ENCODE assay signal across 17 cellular contexts in the genomic region with DNA sequence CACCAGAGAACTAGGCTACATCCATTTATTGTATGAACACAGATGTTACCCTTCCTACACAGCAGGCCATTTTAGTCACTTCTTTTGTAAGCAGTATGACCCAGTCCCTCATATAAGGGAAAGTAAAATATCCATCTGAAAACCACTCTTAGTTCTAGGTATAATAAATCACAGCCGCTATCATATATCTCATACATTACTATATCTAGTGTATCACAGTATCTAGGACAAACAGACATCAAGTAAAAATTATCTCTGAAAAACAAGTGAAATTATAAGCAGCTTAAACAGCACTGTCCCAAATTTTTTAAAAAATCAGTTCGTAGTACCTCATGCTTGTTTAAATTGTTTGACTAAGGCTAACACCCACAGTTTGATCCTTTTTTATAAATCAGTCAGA. TPM values are rescaled to one million over a fixed set of nuclear protein-coding genes. Genes with fewer than 3 reads are reported as not detected.
DNase-seq lines count a peak whose midpoint lies in the region; ATAC-seq and TF ChIP-seq lines count a peak whose summit lies in the region.
"Had no signal": no experiment of that assay in that cellular context is flagged by ENCODE, and none has a peak within 500 bp of the region (broad histone marks: within the 10 kb centered on the region; RNA-seq: fewer than 3 reads in every experiment).

No MANE protein-coding gene starts in this region.

- peaks cover 10% of the 10 kb centered on the region for H3K36me3 Mint-ChIP-seq in CD4-positive, CD25-positive, alpha-beta regulatory T cell

- H3K27me3 ChIP-seq in CD4-positive, CD25-positive, alpha-beta regulatory T cell (ENCODE audit: control insufficient read depth, insufficient read depth, low read length) = no peaks in the 10 kb centered on the region
- H3K27me3 ChIP-seq in esophagus muscularis mucosa = no peaks in the 10 kb centered on the region
- no peaks in the 10 kb centered on the region for H3K27me3 ChIP-seq in sigmoid colon
- H3K27me3 ChIP-seq in ascending aorta = no peaks in the 10 kb centered on the region
- H3K27me3 ChIP-seq: BLaER1 treated with 17β-estradiol and CSF1 and Interleukin-3, amounts not matched to agents 10 nM and 100 nM had no signal

- H3K4me3 ChIP-seq in CD4-positive, CD25-positive, alpha-beta regulatory T cell (ENCODE audit: low read depth, low read length) = peak overlapping the region; percentile 3
- no peak overlapping the region for H3K4me3 ChIP-seq in esophagus muscularis mucosa
- no peak overlapping the region for H3K4me3 ChIP-seq in sigmoid colon
- H3K4me3 ChIP-seq in ascending aorta = no peak overlapping the region
- H3K4me3 ChIP-seq: A549; BLaER1 treated with 17β-estradiol and CSF1 and Interleukin-3, amounts not matched to agents 10 nM and 100 nM had no signal

- H3K4me3 Mint-ChIP-seq in CD4-positive, CD25-positive, alpha-beta regulatory T cell = no peak overlapping the region
- H3K4me3 Mint-ChIP-seq: H9 had no signal

- TF ChIP-seq CTCF in esophagus muscularis mucosa (IDR thresholded peaks at IDR 0.05) (no peak), sigmoid colon (IDR thresholded peaks at IDR 0.05) (no peak), ascending aorta (IDR thresholded peaks at IDR 0.05) (no peak)

- TF ChIP-seq EP300 in esophagus muscularis mucosa (IDR thresholded peaks at IDR 0.05) (no peak), sigmoid colon (IDR thresholded peaks at IDR 0.05) (no peak)

- no peak for ATAC-seq in CD4-positive, CD25-positive, alpha-beta regulatory T cell (ENCODE audit: low read depth in 2 of 2)
- ATAC-seq in SK-N-SH treated with all-trans-retinoic acid at 6 μM for 48 hours = peak; percentile 20; the same call in 1 of the 3 replicates
- no peak for ATAC-seq in GM18909 (IDR thresholded peaks at IDR 0.05; ENCODE audit: poor library complexity, unreplicated experiment)
- ATAC-seq in GM18520 (IDR thresholded peaks at IDR 0.05; ENCODE audit: unreplicated experiment) = no peak
- ATAC-seq: A549 had no signal

- TF ChIP-seq POLR2A in esophagus muscularis mucosa (IDR thresholded peaks at IDR 0.05; ENCODE audit: low read depth) = no peak
- no peak for TF ChIP-seq POLR2A in sigmoid colon (IDR thresholded peaks at IDR 0.05)

- no peaks in the 10 kb centered on the region for H3K9me3 Mint-ChIP-seq in CD4-positive, CD25-positive, alpha-beta regulatory T cell
- H3K9me3 Mint-ChIP-seq: H9 had no signal

- peaks cover 44 to 77% (median 60%) of the 10 kb centered on the region in 4 donors for H3K4me1 Mint-ChIP-seq in CD4-positive, CD25-positive, alpha-beta regulatory T cell

- no peaks in the 10 kb centered on the region for H3K9me3 ChIP-seq in CD4-positive, CD25-positive, alpha-beta regulatory T cell (ENCODE audit: control insufficient read depth in 2 of 2, low read length in 2 of 2)
- H3K9me3 ChIP-seq in esophagus muscularis mucosa (no peaks in the 10 kb centered on the region), sigmoid colon (no peaks in the 10 kb centered on the region), ascending aorta (no peaks in the 10 kb centered on the region)
- H3K9me3 ChIP-seq: A549 had no signal

- no peak overlapping the region for H3K27ac Mint-ChIP-seq in CD4-positive, CD25-positive, alpha-beta regulatory T cell

- peaks cover 29% of the 10 kb centered on the region for H3K4me1 ChIP-seq in CD4-positive, CD25-positive, alpha-beta regulatory T cell (ENCODE audit: control insufficient read depth, insufficient read depth, low read length, poor library complexity, severe bottlenecking)
- H3K4me1 ChIP-seq in esophagus muscularis mucosa (peaks cover 44 to 100% (median 85%) of the 10 kb centered on the region in 4 donors), sigmoid colon (peaks cover 0 to 94% (median 68%) of the 10 kb centered on the region in 4 donors), ascending aorta (peaks cover 0 to 12% of the 10 kb centered on the region in 2 donors)

- no peak overlapping the region for H3K27ac ChIP-seq in CD4-positive, CD25-positive, alpha-beta regulatory T cell (ENCODE audit: insufficient read depth, low read length, poor library complexity, severe bottlenecking)
- H3K27ac ChIP-seq in esophagus muscularis mucosa (replicated peaks in 1 of 4) = peak overlapping the region; percentile 71 to 77 (median 75)
- peak overlapping the region; percentile 41 to 73 (median 68) for H3K27ac ChIP-seq in sigmoid colon
- H3K27ac ChIP-seq in ascending aorta = no peak overlapping the region
- H3K27ac ChIP-seq: A549; BLaER1 treated with 17β-estradiol and CSF1 and Interleukin-3, amounts not matched to agents 10 nM and 100 nM; HL-60 had no signal

- intact Hi-C loops in esophagus muscularis mucosa (cut with DNase I) (no loop called here), sigmoid colon (cut with DNase I) (no loop called here), ascending aorta (cut with DNase I) (no loop called here)

- WGBS in esophagus muscularis mucosa = 73% methylated on average over 2 of the region's 2 CpGs
- WGBS in sigmoid colon, 2 donors = 93 to 96% methylated on average over 2 of the region's 2 CpGs

- no peak for DNase-seq in CD4-positive, CD25-positive, alpha-beta regulatory T cell
- no peak for DNase-seq in esophagus muscularis mucosa (ENCODE audit: extremely low spot score)
- DNase-seq in sigmoid colon = no peak
- no peak for DNase-seq in ascending aorta (ENCODE audit: low spot score in 2 of 2)
- DNase-seq: DMS153, EL, H9, NCI-H1417, NCI-H187 treated with DMSO at 0.1 percent for 48 hours, NCI-H526 treated with DMSO at 0.1 percent for 48 hours, SHP77 treated with DMSO at 0.1 percent for 48 hours had no signal

- H3K27me3 Mint-ChIP-seq in CD4-positive, CD25-positive, alpha-beta regulatory T cell = no peaks in the 10 kb centered on the region

- no peaks in the 10 kb centered on the region for H3K36me3 ChIP-seq in CD4-positive, CD25-positive, alpha-beta regulatory T cell (ENCODE audit: control insufficient read depth, insufficient read depth, low read length)
- no peaks in the 10 kb centered on the region for H3K36me3 ChIP-seq in esophagus muscularis mucosa
- no peaks in the 10 kb centered on the region for H3K36me3 ChIP-seq in sigmoid colon
- no peaks in the 10 kb centered on the region for H3K36me3 ChIP-seq in ascending aorta

TF ChIP-seq in SK-N-SH treated with all-trans-retinoic acid at 6 μM for 48 hours, 23 proteins besides CTCF, POLR2A, EP300 and RAD21:
- no peak for TF ChIP-seq ZFP30 (CRISPR knock-in tag; IDR thresholded peaks at IDR 0.05)
- no peak for TF ChIP-seq ZNF565 (CRISPR knock-in tag; conservative IDR thresholded peaks at IDR 0.05; ENCODE audit: low read depth)
- no peak for TF ChIP-seq ZNF70 (CRISPR knock-in tag; IDR thresholded peaks at IDR 0.05)
- TF ChIP-seq CSDC2 (CRISPR knock-in tag; IDR thresholded peaks at IDR 0.05) = no peak
- no peak for TF ChIP-seq BACH2 (CRISPR knock-in tag; IDR thresholded peaks at IDR 0.05; ENCODE audit: borderline replicate concordance)
- no peak for TF ChIP-seq ISL1 (CRISPR knock-in tag; IDR thresholded peaks at IDR 0.05)
- TF ChIP-seq, protein P1, sequence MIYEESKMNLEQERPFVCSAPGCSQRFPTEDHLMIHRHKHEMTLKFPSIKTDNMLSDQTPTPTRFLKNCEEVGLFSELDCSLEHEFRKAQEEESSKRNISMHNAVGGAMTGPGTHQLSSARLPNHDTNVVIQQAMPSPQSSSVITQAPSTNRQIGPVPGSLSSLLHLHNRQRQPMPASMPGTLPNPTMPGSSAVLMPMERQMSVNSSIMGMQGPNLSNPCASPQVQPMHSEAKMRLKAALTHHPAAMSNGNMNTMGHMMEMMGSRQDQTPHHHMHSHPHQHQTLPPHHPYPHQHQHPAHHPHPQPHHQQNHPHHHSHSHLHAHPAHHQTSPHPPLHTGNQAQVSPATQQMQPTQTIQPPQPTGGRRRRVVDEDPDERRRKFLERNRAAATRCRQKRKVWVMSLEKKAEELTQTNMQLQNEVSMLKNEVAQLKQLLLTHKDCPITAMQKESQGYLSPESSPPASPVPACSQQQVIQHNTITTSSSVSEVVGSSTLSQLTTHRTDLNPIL (CRISPR knock-in tag; IDR thresholded peaks at IDR 0.05; ENCODE audit: low read depth) = no peak
- TF ChIP-seq OSR1 (CRISPR knock-in tag; IDR thresholded peaks at IDR 0.05) = no peak
- TF ChIP-seq ZC3H10 (CRISPR knock-in tag; IDR thresholded peaks at IDR 0.05) = no peak
- TF ChIP-seq ESRRG (CRISPR knock-in tag; IDR thresholded peaks at IDR 0.05) = no peak
- TF ChIP-seq, protein P2, sequence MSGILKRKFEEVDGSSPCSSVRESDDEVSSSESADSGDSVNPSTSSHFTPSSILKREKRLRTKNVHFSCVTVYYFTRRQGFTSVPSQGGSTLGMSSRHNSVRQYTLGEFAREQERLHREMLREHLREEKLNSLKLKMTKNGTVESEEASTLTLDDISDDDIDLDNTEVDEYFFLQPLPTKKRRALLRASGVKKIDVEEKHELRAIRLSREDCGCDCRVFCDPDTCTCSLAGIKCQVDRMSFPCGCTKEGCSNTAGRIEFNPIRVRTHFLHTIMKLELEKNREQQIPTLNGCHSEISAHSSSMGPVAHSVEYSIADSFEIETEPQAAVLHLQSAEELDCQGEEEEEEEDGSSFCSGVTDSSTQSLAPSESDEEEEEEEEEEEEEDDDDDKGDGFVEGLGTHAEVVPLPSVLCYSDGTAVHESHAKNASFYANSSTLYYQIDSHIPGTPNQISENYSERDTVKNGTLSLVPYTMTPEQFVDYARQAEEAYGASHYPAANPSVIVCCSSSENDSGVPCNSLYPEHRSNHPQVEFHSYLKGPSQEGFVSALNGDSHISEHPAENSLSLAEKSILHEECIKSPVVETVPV (CRISPR knock-in tag; IDR thresholded peaks at IDR 0.05) = no peak
- no peak for TF ChIP-seq RARB (CRISPR knock-in tag; IDR thresholded peaks at IDR 0.05)

RNA-seq across cellular contexts. Expression of a gene that starts 34.0 kb away (rescaled TPM):
- 120 TPM for total RNA-seq in CD4-positive, CD25-positive, alpha-beta regulatory T cell
- polyA plus RNA-seq in CD4-positive, CD25-positive, alpha-beta regulatory T cell = 10 to 100 TPM; 21.6 to 33.5 (median 24.6) TPM
- total RNA-seq in esophagus muscularis mucosa (10 to 100 TPM; 56.2 to 96.9 (median 68.6) TPM), sigmoid colon (100 to 1,000 TPM in 1 of 4 donors, 10 to 100 TPM in 3; 63.2 to 117 (median 82.0) TPM), ascending aorta (49.7 TPM)
- polyA plus RNA-seq in sigmoid colon = 1 to 10 TPM; 4.6 to 9.6 (median 9.4) TPM

Comparison
In these comparisons a context has a peak if more than half of its experiments do, and no peak if none do; other contexts are left out.
1. H3K27ac ChIP-seq: peak in esophagus muscularis mucosa (4 of 4) and sigmoid colon (4 of 4); none in CD4-positive, CD25-positive, alpha-beta regulatory T cell (single experiment) and ascending aorta (0 of 2).